In genomic region chr20:43284481-43284880, GRCh38 we compare ENCODE assay signal across 17 cellular contexts.
"Had no signal": no experiment of that assay in that cellular context is flagged by ENCODE, and none has a peak within 500 bp of the region (broad histone marks: within the 10 kb centered on the region; RNA-seq: fewer than 3 reads in every experiment).

No MANE protein-coding gene starts in this region.

- DNase-seq: Kasumi-1, MM.1S, NCI-H1092 treated with DMSO at 0.1 percent for 48 hours, NCI-H1436, NCI-H187, NCI-H2029, NCI-H2081 treated with DMSO at 0.1 percent for 48 hours, NCI-H2171, NCI-H226, NCI-H446, NCI-H510A, NCI-H524 treated with DMSO at 0.1 percent for 48 hours, NCI-H69, NCI-H774, Right ventricle myocardium superior, RPMI8226, SIG-M5 had no signal
